16 cellular contexts compared by ENCODE assay signal in genomic region chrX:106933538-106933961, GRCh38. TPM values are rescaled to one million over a fixed set of nuclear protein-coding genes. Genes with fewer than 3 reads are reported as not detected.
DNase-seq lines count a peak whose midpoint lies in the region; ATAC-seq and TF ChIP-seq lines count a peak whose summit lies in the region.
"Had no signal": no experiment of that assay in that cellular context is flagged by ENCODE, and none has a peak within 500 bp of the region (broad histone marks: within the 10 kb centered on the region; RNA-seq: fewer than 3 reads in every experiment).

No MANE protein-coding gene starts in this region.

- H3K36me3 Mint-ChIP-seq in MCF 10A (ENCODE audit: insufficient read depth, unreplicated experiment), result peaks cover 9% of the 10 kb centered on the region
- H3K36me3 Mint-ChIP-seq: natural killer cell had no signal

- H3K4me2 ChIP-seq in DND-41 (ENCODE audit: insufficient read depth, low read length), result no peak overlapping the region
- peak overlapping the region; percentile 60 for H3K4me2 ChIP-seq in Loucy (ENCODE audit: low read depth, low read length, poor library complexity, severe bottlenecking)
- H3K4me2 ChIP-seq in osteoblast (ENCODE audit: insufficient read depth, low read length), result no peak overlapping the region

- H4K20me1 ChIP-seq in DND-41 (ENCODE audit: insufficient read depth, low read length), result no peaks in the 10 kb centered on the region
- no peaks in the 10 kb centered on the region for H4K20me1 ChIP-seq in Loucy (ENCODE audit: insufficient read depth, low read length, poor library complexity, severe bottlenecking)
- H4K20me1 ChIP-seq in osteoblast (ENCODE audit: insufficient read depth, low read length), result no peaks in the 10 kb centered on the region

- H3F3A ChIP-seq in Loucy (ENCODE audit: low read depth), result no peaks in the 10 kb centered on the region

- TF ChIP-seq CTCF in DND-41 (IDR thresholded peaks at IDR 0.05; ENCODE audit: borderline replicate concordance, extremely low read depth, low read length, poor library complexity, severe bottlenecking) (no peak), Loucy (conservative IDR thresholded peaks at IDR 0.05; ENCODE audit: low read length) (no peak), heart right ventricle (IDR thresholded peaks at IDR 0.05) (no peak), osteoblast (IDR thresholded peaks at IDR 0.05; ENCODE audit: extremely low read depth, low read depth, low read length) (no peak), MCF 10A (IDR thresholded peaks at IDR 0.05; ENCODE audit: unreplicated experiment) (no peak)

- peaks cover 19% of the 10 kb centered on the region for H3K27me3 Mint-ChIP-seq in MCF 10A (ENCODE audit: insufficient read depth, unreplicated experiment)

- POLR2A ChIA-PET in MCF 10A (lab: Yijun Ruan, JAX), result no interaction called here

- H3K4me1 Mint-ChIP-seq in MCF 10A (ENCODE audit: insufficient read depth, unreplicated experiment), result no peaks in the 10 kb centered on the region
- H3K4me1 Mint-ChIP-seq: natural killer cell had no signal

- BruUV-seq in MCF 10A (replicated peaks; lab: Mats Ljungman, UMichigan), result no TSS peak

- H3K9me3 ChIP-seq in DND-41 (ENCODE audit: insufficient read depth, low read length, severe bottlenecking) (no peaks in the 10 kb centered on the region), Loucy (ENCODE audit: insufficient read depth, low read depth, low read length) (no peaks in the 10 kb centered on the region), heart right ventricle (no peaks in the 10 kb centered on the region), osteoblast (ENCODE audit: low read depth, low read length) (no peaks in the 10 kb centered on the region)
- H3K9me3 ChIP-seq: ascending aorta, uterus had no signal

- H3K4me1 ChIP-seq in DND-41 (ENCODE audit: insufficient read depth, low read length) (peaks cover 11% of the 10 kb centered on the region), Loucy (ENCODE audit: insufficient read depth, low read length, poor library complexity, severe bottlenecking) (peaks cover 22% of the 10 kb centered on the region), heart right ventricle (peaks cover 0 to 10% (median 0%) of the 10 kb centered on the region in 9 donors), osteoblast (ENCODE audit: insufficient read depth, low read length) (peaks cover 16% of the 10 kb centered on the region)
- H3K4me1 ChIP-seq: ascending aorta, uterus had no signal

- no peaks in the 10 kb centered on the region for H3K9me3 Mint-ChIP-seq in MCF 10A (ENCODE audit: unreplicated experiment)
- H3K9me3 Mint-ChIP-seq: natural killer cell had no signal

- H2AFZ ChIP-seq in DND-41 (ENCODE audit: low read depth, low read length), result no peak overlapping the region
- H2AFZ ChIP-seq in Loucy (ENCODE audit: low read length), result no peak overlapping the region
- no peak overlapping the region for H2AFZ ChIP-seq in osteoblast (ENCODE audit: low read length)

- H3K79me2 ChIP-seq in DND-41 (ENCODE audit: insufficient read depth, low read length), result no peaks in the 10 kb centered on the region
- H3K79me2 ChIP-seq in Loucy (ENCODE audit: insufficient read depth, low read length), result no peaks in the 10 kb centered on the region
- no peaks in the 10 kb centered on the region for H3K79me2 ChIP-seq in osteoblast (ENCODE audit: insufficient read depth, low read length)

- peak; percentile 77 for ATAC-seq in DND-41 (ENCODE audit: insufficient read depth, low read depth)
- peak in 6 of 8 donors; percentile 29 to 73 (median 49) for ATAC-seq in heart right ventricle
- ATAC-seq in GM19035 (IDR thresholded peaks at IDR 0.05; ENCODE audit: unreplicated experiment), result no peak
- ATAC-seq in GM21723 (IDR thresholded peaks at IDR 0.05; ENCODE audit: unreplicated experiment), result no peak
- ATAC-seq: natural killer cell had no signal

- H3K27me3 ChIP-seq in DND-41 (ENCODE audit: insufficient read depth, low read length, poor library complexity), result no peaks in the 10 kb centered on the region
- no peaks in the 10 kb centered on the region for H3K27me3 ChIP-seq in Loucy (ENCODE audit: insufficient read depth, low read length, poor library complexity, severe bottlenecking)
- peaks cover 0 to 17% (median 0%) of the 10 kb centered on the region in 7 donors for H3K27me3 ChIP-seq in heart right ventricle
- peaks cover 9% of the 10 kb centered on the region for H3K27me3 ChIP-seq in osteoblast (ENCODE audit: insufficient read depth, low read length)
- H3K27me3 ChIP-seq: ascending aorta, uterus had no signal

- no peak overlapping the region for H3K4me3 ChIP-seq in DND-41 (ENCODE audit: low read depth in 1 of 2, low read length in 2 of 2)
- H3K4me3 ChIP-seq in Loucy (ENCODE audit: low read length, poor library complexity, severe bottlenecking), result peak overlapping the region; percentile 6
- H3K4me3 ChIP-seq in heart right ventricle, result no peak overlapping the region
- H3K4me3 ChIP-seq in osteoblast (ENCODE audit: insufficient read depth, low read length), result no peak overlapping the region
- H3K4me3 ChIP-seq: ascending aorta, uterus had no signal

- WGBS in heart right ventricle, 2 donors, result 6 to 8% methylated on average over 3 of the region's 3 CpGs

- CTCF ChIA-PET in MCF 10A (lab: Yijun Ruan, JAX), result interaction anchor here (0.7 to 2.3 kb wide), 2 partner anchors 39 to 53 kb away, joined by 4 to 12 read pairs; no protein-coding TSS in a partner anchor

- no peaks in the 10 kb centered on the region for H3K9me2 ChIP-seq in Loucy (replicated peaks; ENCODE audit: low read depth, low read length)

- no peaks in the 10 kb centered on the region for H3K36me3 ChIP-seq in DND-41 (ENCODE audit: insufficient read depth, low read length)
- no peaks in the 10 kb centered on the region for H3K36me3 ChIP-seq in Loucy (ENCODE audit: insufficient read depth, low read length)
- peaks cover 0 to 3% (median 0%) of the 10 kb centered on the region in 9 donors for H3K36me3 ChIP-seq in heart right ventricle
- H3K36me3 ChIP-seq in osteoblast (ENCODE audit: insufficient read depth, low read length), result no peaks in the 10 kb centered on the region
- H3K36me3 ChIP-seq: ascending aorta, uterus had no signal

- no peak overlapping the region for H3K9ac ChIP-seq in DND-41 (ENCODE audit: low read depth, low read length)
- peak overlapping the region; percentile 43 for H3K9ac ChIP-seq in Loucy (ENCODE audit: low read depth, low read length, poor library complexity, severe bottlenecking)

- no peak overlapping the region for H3K27ac ChIP-seq in DND-41 (ENCODE audit: low read length)
- no peak overlapping the region for H3K27ac ChIP-seq in heart right ventricle
- H3K27ac ChIP-seq in osteoblast (ENCODE audit: low read depth, low read length), result no peak overlapping the region
- H3K27ac ChIP-seq: ascending aorta, RWPE1, VCaP had no signal

- intact Hi-C loops in heart right ventricle (cut with DNase I) (no loop called here), MCF 10A (cut with micrococcal nuclease) (no loop called here)

- no peak overlapping the region for H3K4me3 Mint-ChIP-seq in MCF 10A (ENCODE audit: unreplicated experiment)
- H3K4me3 Mint-ChIP-seq: natural killer cell had no signal

- DNase-seq in DND-41 (peak; percentile 20), heart right ventricle (peak in 1 of 2 donors; percentile 6), osteoblast (ENCODE audit: insufficient read length, low spot score, missing footprints) (peak; percentile 21), MCF 10A (ENCODE audit: unreplicated experiment) (no peak)
- no peak for DNase-seq in stimulated activated CD4-positive, alpha-beta T cell treated with anti-CD3 and anti-CD28 coated beads, Interleukin-4, amount 100 ng/mL, for 24 hours
- DNase-seq: natural killer cell; stimulated activated CD4-positive, alpha-beta T cell treated with anti-CD3 and anti-CD28 coated beads, Interleukin-12 subunit alpha, Interleukin-12 subunit beta, amount 100 ng/mL, for 4 hours had no signal

- H3K27ac Mint-ChIP-seq in MCF 10A (ENCODE audit: low read depth, unreplicated experiment), result no peak overlapping the region
- H3K27ac Mint-ChIP-seq: natural killer cell had no signal

RNA-seq across cellular contexts. Expression of gene CLDN2, which starts 13.3 kb away (rescaled TPM):
- not detected for total RNA-seq in heart right ventricle
- polyA plus RNA-seq in heart right ventricle, result under 1 TPM in 1 of 2 donors, not detected in 1; 0.03 TPM
- not detected in 2 replicates for total RNA-seq in osteoblast
- not detected in 2 replicates for total RNA-seq in MCF 10A (2022)
- total RNA-seq: natural killer cell had no signal
- polyA plus RNA-seq: BJ had no signal

RNA-seq across cellular contexts. Expression of gene RIPPLY1, which starts 30.4 kb away (rescaled TPM):
- total RNA-seq in heart right ventricle (not detected), osteoblast (not detected in 2 replicates), MCF 10A (2022) (not detected in 2 replicates)
- polyA plus RNA-seq in heart right ventricle, result under 1 TPM in 1 of 2 donors, not detected in 1; 0.07 TPM
- total RNA-seq: ascending aorta, LHCN-M2, natural killer cell, uterus had no signal

Comparison
In these comparisons a context has a peak if more than half of its experiments do, and no peak if none do; other contexts are left out.
1. ATAC-seq: peak in DND-41 (single experiment) and heart right ventricle (6 of 8); none in GM19035 (single experiment) and GM21723 (single experiment).
2. DNase-seq: peak in DND-41 (single experiment) and osteoblast (single experiment); none in MCF 10A (single experiment) and stimulated activated CD4-positive, alpha-beta T cell treated with anti-CD3 and anti-CD28 coated beads, Interleukin-4, amount 100 ng/mL, for 24 hours (single experiment).